2 cellular contexts compared by ENCODE assay signal in the genomic region with DNA sequence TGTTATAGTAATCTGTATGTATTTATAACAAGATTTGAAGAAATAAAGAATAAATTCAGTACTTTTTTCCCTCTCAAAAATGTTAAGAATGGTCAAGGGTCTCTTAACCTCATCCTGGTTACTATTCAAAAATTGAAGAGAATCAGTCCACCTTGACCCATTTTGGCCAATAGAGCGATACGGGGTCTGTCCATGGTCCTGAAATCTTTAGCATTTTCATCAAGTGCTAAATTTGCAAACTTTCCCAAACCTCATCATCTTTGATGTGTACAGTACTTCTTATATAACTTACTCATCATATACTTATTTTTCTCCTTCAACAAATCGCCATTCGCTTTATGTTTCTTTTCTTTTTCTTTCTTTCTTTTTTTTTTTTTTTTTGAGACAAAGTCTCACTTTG.
TF ChIP-seq lines count a peak whose summit lies in the region.

No MANE protein-coding gene starts in this region.

TF ChIP-seq in A549, 52 proteins besides CTCF, POLR2A, EP300 and RAD21 (continued from another document):
- TF ChIP-seq, protein P1, sequence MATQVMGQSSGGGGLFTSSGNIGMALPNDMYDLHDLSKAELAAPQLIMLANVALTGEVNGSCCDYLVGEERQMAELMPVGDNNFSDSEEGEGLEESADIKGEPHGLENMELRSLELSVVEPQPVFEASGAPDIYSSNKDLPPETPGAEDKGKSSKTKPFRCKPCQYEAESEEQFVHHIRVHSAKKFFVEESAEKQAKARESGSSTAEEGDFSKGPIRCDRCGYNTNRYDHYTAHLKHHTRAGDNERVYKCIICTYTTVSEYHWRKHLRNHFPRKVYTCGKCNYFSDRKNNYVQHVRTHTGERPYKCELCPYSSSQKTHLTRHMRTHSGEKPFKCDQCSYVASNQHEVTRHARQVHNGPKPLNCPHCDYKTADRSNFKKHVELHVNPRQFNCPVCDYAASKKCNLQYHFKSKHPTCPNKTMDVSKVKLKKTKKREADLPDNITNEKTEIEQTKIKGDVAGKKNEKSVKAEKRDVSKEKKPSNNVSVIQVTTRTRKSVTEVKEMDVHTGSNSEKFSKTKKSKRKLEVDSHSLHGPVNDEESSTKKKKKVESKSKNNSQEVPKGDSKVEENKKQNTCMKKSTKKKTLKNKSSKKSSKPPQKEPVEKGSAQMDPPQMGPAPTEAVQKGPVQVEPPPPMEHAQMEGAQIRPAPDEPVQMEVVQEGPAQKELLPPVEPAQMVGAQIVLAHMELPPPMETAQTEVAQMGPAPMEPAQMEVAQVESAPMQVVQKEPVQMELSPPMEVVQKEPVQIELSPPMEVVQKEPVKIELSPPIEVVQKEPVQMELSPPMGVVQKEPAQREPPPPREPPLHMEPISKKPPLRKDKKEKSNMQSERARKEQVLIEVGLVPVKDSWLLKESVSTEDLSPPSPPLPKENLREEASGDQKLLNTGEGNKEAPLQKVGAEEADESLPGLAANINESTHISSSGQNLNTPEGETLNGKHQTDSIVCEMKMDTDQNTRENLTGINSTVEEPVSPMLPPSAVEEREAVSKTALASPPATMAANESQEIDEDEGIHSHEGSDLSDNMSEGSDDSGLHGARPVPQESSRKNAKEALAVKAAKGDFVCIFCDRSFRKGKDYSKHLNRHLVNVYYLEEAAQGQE (IDR thresholded peaks at IDR 0.05) = peak; percentile 91
- TF ChIP-seq TP53 (CRISPR knock-in tag; IDR thresholded peaks at IDR 0.05) (no peak), ELK1 (IDR thresholded peaks at IDR 0.05; ENCODE audit: low read depth, low read length) (no peak), EHMT2 (IDR thresholded peaks at IDR 0.05; ENCODE audit: low read depth) (peak; percentile 67; the same call in 1 of the 2 replicates), MYC (IDR thresholded peaks at IDR 0.05; ENCODE audit: borderline replicate concordance, low read length) (no peak), JUNB (IDR thresholded peaks at IDR 0.05) (no peak), JUN (IDR thresholded peaks at IDR 0.05) (no peak), HDAC2 (IDR thresholded peaks at IDR 0.05) (no peak), HOXB13 (CRISPR knock-in tag; IDR thresholded peaks at IDR 0.05; ENCODE audit: low read depth) (no peak), CBX8 (IDR thresholded peaks at IDR 0.05) (no peak), NPAS2 (CRISPR knock-in tag; IDR thresholded peaks at IDR 0.05; ENCODE audit: borderline replicate concordance) (no peak), SREBF2 (IDR thresholded peaks at IDR 0.05) (no peak), RARB (CRISPR knock-in tag; IDR thresholded peaks at IDR 0.05) (no peak)

TF ChIP-seq in GM23338, 12 proteins besides CTCF, POLR2A, EP300 and RAD21:
- TF ChIP-seq, protein P2, sequence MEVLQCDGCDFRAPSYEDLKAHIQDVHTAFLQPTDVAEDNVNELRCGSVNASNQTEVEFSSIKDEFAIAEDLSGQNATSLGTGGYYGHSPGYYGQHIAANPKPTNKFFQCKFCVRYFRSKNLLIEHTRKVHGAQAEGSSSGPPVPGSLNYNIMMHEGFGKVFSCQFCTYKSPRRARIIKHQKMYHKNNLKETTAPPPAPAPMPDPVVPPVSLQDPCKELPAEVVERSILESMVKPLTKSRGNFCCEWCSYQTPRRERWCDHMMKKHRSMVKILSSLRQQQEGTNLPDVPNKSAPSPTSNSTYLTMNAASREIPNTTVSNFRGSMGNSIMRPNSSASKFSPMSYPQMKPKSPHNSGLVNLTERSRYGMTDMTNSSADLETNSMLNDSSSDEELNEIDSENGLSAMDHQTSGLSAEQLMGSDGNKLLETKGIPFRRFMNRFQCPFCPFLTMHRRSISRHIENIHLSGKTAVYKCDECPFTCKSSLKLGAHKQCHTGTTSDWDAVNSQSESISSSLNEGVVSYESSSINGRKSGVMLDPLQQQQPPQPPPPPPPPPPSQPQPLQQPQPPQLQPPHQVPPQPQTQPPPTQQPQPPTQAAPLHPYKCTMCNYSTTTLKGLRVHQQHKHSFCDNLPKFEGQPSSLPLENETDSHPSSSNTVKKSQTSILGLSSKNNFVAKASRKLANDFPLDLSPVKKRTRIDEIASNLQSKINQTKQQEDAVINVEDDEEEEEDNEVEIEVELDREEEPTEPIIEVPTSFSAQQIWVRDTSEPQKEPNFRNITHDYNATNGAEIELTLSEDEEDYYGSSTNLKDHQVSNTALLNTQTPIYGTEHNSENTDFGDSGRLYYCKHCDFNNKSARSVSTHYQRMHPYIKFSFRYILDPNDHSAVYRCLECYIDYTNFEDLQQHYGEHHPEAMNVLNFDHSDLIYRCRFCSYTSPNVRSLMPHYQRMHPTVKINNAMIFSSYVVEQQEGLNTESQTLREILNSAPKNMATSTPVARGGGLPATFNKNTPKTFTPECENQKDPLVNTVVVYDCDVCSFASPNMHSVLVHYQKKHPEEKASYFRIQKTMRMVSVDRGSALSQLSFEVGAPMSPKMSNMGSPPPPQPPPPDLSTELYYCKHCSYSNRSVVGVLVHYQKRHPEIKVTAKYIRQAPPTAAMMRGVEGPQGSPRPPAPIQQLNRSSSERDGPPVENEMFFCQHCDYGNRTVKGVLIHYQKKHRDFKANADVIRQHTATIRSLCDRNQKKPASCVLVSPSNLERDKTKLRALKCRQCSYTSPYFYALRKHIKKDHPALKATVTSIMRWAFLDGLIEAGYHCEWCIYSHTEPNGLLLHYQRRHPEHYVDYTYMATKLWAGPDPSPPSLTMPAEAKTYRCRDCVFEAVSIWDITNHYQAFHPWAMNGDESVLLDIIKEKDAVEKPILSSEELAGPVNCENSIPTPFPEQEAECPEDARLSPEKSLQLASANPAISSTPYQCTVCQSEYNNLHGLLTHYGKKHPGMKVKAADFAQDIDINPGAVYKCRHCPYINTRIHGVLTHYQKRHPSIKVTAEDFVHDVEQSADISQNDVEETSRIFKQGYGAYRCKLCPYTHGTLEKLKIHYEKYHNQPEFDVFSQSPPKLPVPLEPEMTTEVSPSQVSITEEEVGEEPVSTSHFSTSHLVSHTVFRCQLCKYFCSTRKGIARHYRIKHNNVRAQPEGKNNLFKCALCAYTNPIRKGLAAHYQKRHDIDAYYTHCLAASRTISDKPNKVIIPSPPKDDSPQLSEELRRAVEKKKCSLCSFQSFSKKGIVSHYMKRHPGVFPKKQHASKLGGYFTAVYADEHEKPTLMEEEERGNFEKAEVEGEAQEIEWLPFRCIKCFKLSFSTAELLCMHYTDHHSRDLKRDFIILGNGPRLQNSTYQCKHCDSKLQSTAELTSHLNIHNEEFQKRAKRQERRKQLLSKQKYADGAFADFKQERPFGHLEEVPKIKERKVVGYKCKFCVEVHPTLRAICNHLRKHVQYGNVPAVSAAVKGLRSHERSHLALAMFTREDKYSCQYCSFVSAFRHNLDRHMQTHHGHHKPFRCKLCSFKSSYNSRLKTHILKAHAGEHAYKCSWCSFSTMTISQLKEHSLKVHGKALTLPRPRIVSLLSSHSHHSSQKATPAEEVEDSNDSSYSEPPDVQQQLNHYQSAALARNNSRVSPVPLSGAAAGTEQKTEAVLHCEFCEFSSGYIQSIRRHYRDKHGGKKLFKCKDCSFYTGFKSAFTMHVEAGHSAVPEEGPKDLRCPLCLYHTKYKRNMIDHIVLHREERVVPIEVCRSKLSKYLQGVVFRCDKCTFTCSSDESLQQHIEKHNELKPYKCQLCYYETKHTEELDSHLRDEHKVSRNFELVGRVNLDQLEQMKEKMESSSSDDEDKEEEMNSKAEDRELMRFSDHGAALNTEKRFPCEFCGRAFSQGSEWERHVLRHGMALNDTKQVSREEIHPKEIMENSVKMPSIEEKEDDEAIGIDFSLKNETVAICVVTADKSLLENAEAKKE (CRISPR knock-in tag; IDR thresholded peaks at IDR 0.05) = no peak
- TF ChIP-seq, protein P1 (IDR thresholded peaks at IDR 0.05; ENCODE audit: unreplicated experiment) = peak; percentile 86
